Comparison of ENCODE assay signal across 9 cellular contexts in genomic region chr17:42680331-42680808, GRCh38. TPM values are rescaled to one million over a fixed set of nuclear protein-coding genes. Genes with fewer than 3 reads are reported as not detected.
DNase-seq lines count a peak whose midpoint lies in the region; ATAC-seq, FAIRE-seq and TF ChIP-seq lines count a peak whose summit lies in the region.
"Had no signal": no experiment of that assay in that cellular context is flagged by ENCODE, and none has a peak within 500 bp of the region (broad histone marks: within the 10 kb centered on the region; RNA-seq: fewer than 3 reads in every experiment).

No MANE protein-coding gene starts in this region.

- H3K36me3 Mint-ChIP-seq in stimulated activated memory B cell treated with anti-CD40 and anti-IgM and Interleukin-4, amounts not matched to agents 10 μg/mL and 1 μg/mL and 100 μg/mL, for 72 hours: no peaks in the 10 kb centered on the region

- H3K4me1 ChIP-seq in right atrium auricular region: peaks cover 0 to 73% of the 10 kb centered on the region in 2 donors

- ATAC-seq in stimulated activated memory B cell treated with anti-CD40 and anti-IgM and Interleukin-4, amounts not matched to agents 10 μg/mL and 1 μg/mL and 100 μg/mL, for 72 hours: no peak
- no peak for ATAC-seq in GM18861 (IDR thresholded peaks at IDR 0.05; ENCODE audit: unreplicated experiment)

- TF ChIP-seq CTCF in RWPE1 (conservative IDR thresholded peaks at IDR 0.05; ENCODE audit: low read depth): no peak
- TF ChIP-seq CTCF in right atrium auricular region (IDR thresholded peaks at IDR 0.05): no peak

- H3K27me3 Mint-ChIP-seq in stimulated activated memory B cell treated with anti-CD40 and anti-IgM and Interleukin-4, amounts not matched to agents 10 μg/mL and 1 μg/mL and 100 μg/mL, for 72 hours: peaks cover 16% of the 10 kb centered on the region

- H3K4me3 ChIP-seq in right atrium auricular region: peak overlapping the region; percentile 32 to 66

- peak overlapping the region; percentile 76 for H3K4me3 Mint-ChIP-seq in stimulated activated memory B cell treated with anti-CD40 and anti-IgM and Interleukin-4, amounts not matched to agents 10 μg/mL and 1 μg/mL and 100 μg/mL, for 72 hours

- H3K36me3 ChIP-seq in right atrium auricular region: no peaks in the 10 kb centered on the region

- DNase-seq in DMS79 treated with DMSO at 0.1 percent for 48 hours (lab: John Stamatoyannopoulos, UW) (peak; percentile 25), DMS79 (lab: John Stamatoyannopoulos, UW) (no peak), RWPE1 (ENCODE audit: low spot score) (no peak), right atrium auricular region (ENCODE audit: low spot score) (no peak), H54 (ENCODE audit: insufficient read length, low spot score) (no peak)
- no peak for DNase-seq in stimulated activated CD4-positive, alpha-beta T cell treated with anti-CD3 and anti-CD28 coated beads, Interleukin-4, amount 100 ng/mL, for 4 hours

- no peaks in the 10 kb centered on the region for H3K9me3 ChIP-seq in right atrium auricular region

- CTCF ChIA-PET in RWPE1 (lab: Yijun Ruan, JAX): interaction anchor here (0.7 to 3.1 kb wide), 7 partner anchors 23 to 102 kb away, joined by 3 to 37 read pairs (median 4); partner anchors contain the start of genes RETREG3 and TUBG1

- peak overlapping the region; percentile 99 for H3K27ac ChIP-seq in RWPE1
- peak overlapping the region; percentile 95 to 99 for H3K27ac ChIP-seq in right atrium auricular region

- H3K27ac Mint-ChIP-seq in stimulated activated memory B cell treated with anti-CD40 and anti-IgM and Interleukin-4, amounts not matched to agents 10 μg/mL and 1 μg/mL and 100 μg/mL, for 72 hours: peak overlapping the region; percentile 74

- FAIRE-seq in H54 (lab: Jason Lieb, UNC): no peak
- FAIRE-seq: A204.1 had no signal

- no peaks in the 10 kb centered on the region for H3K27me3 ChIP-seq in right atrium auricular region

- TF ChIP-seq POLR2A in H54 (IDR thresholded peaks at IDR 0.05; ENCODE audit: low read depth, low read length): no peak

- POLR2A ChIA-PET in RWPE1 (lab: Yijun Ruan, JAX; ENCODE audit: low non-redundant PET): no interaction called here

- H3K4me1 Mint-ChIP-seq in stimulated activated memory B cell treated with anti-CD40 and anti-IgM and Interleukin-4, amounts not matched to agents 10 μg/mL and 1 μg/mL and 100 μg/mL, for 72 hours: peaks cover 69% of the 10 kb centered on the region

- no peaks in the 10 kb centered on the region for H3K9me3 Mint-ChIP-seq in stimulated activated memory B cell treated with anti-CD40 and anti-IgM and Interleukin-4, amounts not matched to agents 10 μg/mL and 1 μg/mL and 100 μg/mL, for 72 hours

RNA-seq across cellular contexts. Expression of gene CCR10, which starts 1.3 kb away (rescaled TPM):
- total RNA-seq in right atrium auricular region: 1 to 10 TPM; 1.3 to 4.4 TPM

RNA-seq across cellular contexts. Expression of gene CNTNAP1, which starts 2.0 kb away (rescaled TPM):
- 1 to 10 TPM in 1 of 2 donors, under 1 TPM in 1; 0.96 to 2.0 TPM for total RNA-seq in right atrium auricular region

RNA-seq across cellular contexts. Expression of gene PLEKHH3, which starts 3.6 kb away (rescaled TPM):
- 10 to 100 TPM; 14.5 to 26.5 TPM for total RNA-seq in right atrium auricular region

RNA-seq across cellular contexts. Expression of gene TUBG2, which starts 21.3 kb away (rescaled TPM):
- total RNA-seq in right atrium auricular region: 10 to 100 TPM; 18.2 to 25.7 TPM
